Comparison of ENCODE assay signal across 21 cellular contexts in genomic region chr1:9351654-9352271, GRCh38. TPM values are rescaled to one million over a fixed set of nuclear protein-coding genes. Genes with fewer than 3 reads are reported as not detected.
DNase-seq lines count a peak whose midpoint lies in the region; ATAC-seq and TF ChIP-seq lines count a peak whose summit lies in the region.
"Had no signal": no experiment of that assay in that cellular context is flagged by ENCODE, and none has a peak within 500 bp of the region (broad histone marks: within the 10 kb centered on the region; RNA-seq: fewer than 3 reads in every experiment).

No MANE protein-coding gene starts in this region.

- no peak overlapping the region for H4K91ac ChIP-seq in neuronal stem cell (ENCODE audit: low read depth, low read length, poor library complexity)

- no peak overlapping the region for H3K14ac ChIP-seq in neuronal stem cell (ENCODE audit: low read length)

- H3K4me1 ChIP-seq in right cardiac atrium (ENCODE audit: control insufficient read depth, insufficient read depth, low read length) (peaks cover 3% of the 10 kb centered on the region), endodermal cell (ENCODE audit: control insufficient read depth, insufficient read depth, low read length) (peaks cover 5% of the 10 kb centered on the region), neuronal stem cell (ENCODE audit: control insufficient read depth in 2 of 2, insufficient read depth in 1 of 2, low read depth in 1 of 2, low read length in 2 of 2) (peaks cover 0 to 6% of the 10 kb centered on the region in 2 donors), suprapubic skin (peaks cover 41% of the 10 kb centered on the region)

- no peak overlapping the region for H3K4me3 Mint-ChIP-seq in endodermal cell
- H3K4me3 Mint-ChIP-seq: activated naive CD8-positive, alpha-beta T cell treated with anti-CD3 and anti-CD28 coated beads for 36 hours; CD4-positive, alpha-beta memory T cell; dendritic cell treated with granulocyte-macrophage colony-stimulating factor and Interleukin-4, amounts not matched to agents 40 ng/mL and 50 ng/mL, for 4 days had no signal

- H3K36me3 ChIP-seq in endodermal cell (ENCODE audit: control insufficient read depth, insufficient read depth, low read length): peaks cover 10% of the 10 kb centered on the region
- H3K36me3 ChIP-seq in neuronal stem cell (replicated peaks in 1 of 2; ENCODE audit: control insufficient read depth in 2 of 2, insufficient read depth in 2 of 2, low read length in 2 of 2): peaks cover 0 to 2% of the 10 kb centered on the region in 2 donors
- H3K36me3 ChIP-seq in suprapubic skin: peaks cover 16% of the 10 kb centered on the region
- H3K36me3 ChIP-seq: ovary had no signal

- H3K27me3 Mint-ChIP-seq in endodermal cell (ENCODE audit: insufficient read depth): no peaks in the 10 kb centered on the region
- H3K27me3 Mint-ChIP-seq: activated naive CD8-positive, alpha-beta T cell treated with anti-CD3 and anti-CD28 coated beads for 36 hours; CD4-positive, alpha-beta memory T cell had no signal

- DNase-seq in right cardiac atrium (peak in 2 of 3 donors; percentile 33 to 47), Right ventricle myocardium superior (no peak), endodermal cell (peak; percentile 74), neuronal stem cell (ENCODE audit: low spot score) (no peak), DMS114 treated with DMSO at 0.1 percent for 48 hours (lab: John Stamatoyannopoulos, UW; ENCODE audit: unreplicated experiment) (no peak), SIG-M5 (lab: John Stamatoyannopoulos, UW) (no peak), suprapubic skin (ENCODE audit: low spot score in 2 of 2) (no peak)
- DNase-seq: activated CD4-positive, alpha-beta T cell treated with anti-CD3 and anti-CD28 coated beads, Interleukin-2, amount 50 U/mL, for 48 hours; activated naive CD8-positive, alpha-beta T cell treated with anti-CD3 and anti-CD28 coated beads for 36 hours; brain microvascular endothelial cell; CD4-positive, alpha-beta memory T cell; DMS79; foreskin melanocyte; left ventricle myocardium superior; NCI-H1105 treated with DMSO at 0.1 percent for 48 hours; NCI-H748 treated with DMSO at 0.1 percent for 48 hours; ovary; stimulated activated CD4-positive, alpha-beta T cell treated with anti-CD3 and anti-CD28 coated beads, Interleukin-4, amount 100 ng/mL, for 24 hours had no signal

- H3K4me2 ChIP-seq in neuronal stem cell (ENCODE audit: insufficient read depth, low read length, poor library complexity, severe bottlenecking): no peak overlapping the region

- H3K4me1 Mint-ChIP-seq in endodermal cell: peaks cover 12% of the 10 kb centered on the region
- H3K4me1 Mint-ChIP-seq: activated naive CD8-positive, alpha-beta T cell treated with anti-CD3 and anti-CD28 coated beads for 36 hours had no signal

- H3K9ac ChIP-seq in endodermal cell (ENCODE audit: extremely low read depth, low read length, poor library complexity, severe bottlenecking) (no peak overlapping the region), neuronal stem cell (ENCODE audit: low read depth, low read length, poor library complexity) (no peak overlapping the region)

- H2BK120ac ChIP-seq in neuronal stem cell (ENCODE audit: low read depth, low read length): no peak overlapping the region

- no peak overlapping the region for H2AFZ ChIP-seq in neuronal stem cell (ENCODE audit: low read length)

- 89% methylated on average over 7 of the region's 7 CpGs for WGBS in right cardiac atrium
- 86 to 91% methylated on average over 4 to 7 of the region's 7 CpGs for WGBS in endodermal cell (ENCODE audit: insufficient coverage in 1 of 2, insufficient read length in 1 of 2), 2 experiments
- no CpG with 5 or more reads among the region's 7 CpGs for WGBS in neuronal stem cell (ENCODE audit: extremely low coverage in 2 of 2, insufficient read length in 2 of 2, insufficient replicate concordance in 1 of 2), 2 donors
- WGBS in suprapubic skin: 82% methylated on average over 6 of the region's 7 CpGs

- H2BK5ac ChIP-seq in neuronal stem cell (ENCODE audit: low read length): no peak overlapping the region

- ATAC-seq in right cardiac atrium (no peak), Right ventricle myocardium superior (ENCODE audit: poor library complexity) (no peak), HG03097 (IDR thresholded peaks at IDR 0.05; ENCODE audit: low FRiP score, unreplicated experiment) (no peak)
- ATAC-seq: left ventricle myocardium superior had no signal

- no peak for TF ChIP-seq EP300 in suprapubic skin (IDR thresholded peaks at IDR 0.05)

- H3K79me1 ChIP-seq in neuronal stem cell (ENCODE audit: low read depth, low read length): no peaks in the 10 kb centered on the region

- H3K27ac ChIP-seq in right cardiac atrium (ENCODE audit: low read length) (no peak overlapping the region), endodermal cell (ENCODE audit: low read depth, low read length) (peak overlapping the region; percentile 66), neuronal stem cell (replicated peaks; ENCODE audit: low read length) (no peak overlapping the region), suprapubic skin (no peak overlapping the region)
- H3K27ac ChIP-seq: brain microvascular endothelial cell, ovary, SK-N-MC had no signal

- H3K9me3 Mint-ChIP-seq in endodermal cell: no peaks in the 10 kb centered on the region
- H3K9me3 Mint-ChIP-seq: activated naive CD8-positive, alpha-beta T cell treated with anti-CD3 and anti-CD28 coated beads for 36 hours; dendritic cell treated with granulocyte-macrophage colony-stimulating factor and Interleukin-4, amounts not matched to agents 40 ng/mL and 50 ng/mL, for 4 days had no signal

- H3K4ac ChIP-seq in neuronal stem cell (ENCODE audit: low read length): no peak overlapping the region

- H3K27me3 ChIP-seq in right cardiac atrium (ENCODE audit: control insufficient read depth, insufficient read depth) (no peaks in the 10 kb centered on the region), endodermal cell (ENCODE audit: control insufficient read depth, insufficient read depth, low read length, poor library complexity, severe bottlenecking) (no peaks in the 10 kb centered on the region), neuronal stem cell (ENCODE audit: control insufficient read depth in 3 of 3, insufficient read depth in 3 of 3, low read depth in 1 of 3, low read length in 3 of 3) (peaks cover 0 to 37% (median 0%) of the 10 kb centered on the region in 3 experiments), suprapubic skin (no peaks in the 10 kb centered on the region)
- H3K27me3 ChIP-seq: brain microvascular endothelial cell, ovary had no signal

- H4K8ac ChIP-seq in neuronal stem cell (ENCODE audit: low read depth, low read length): no peak overlapping the region

- TF ChIP-seq CTCF in endodermal cell (conservative IDR thresholded peaks at IDR 0.05) (no peak), suprapubic skin (IDR thresholded peaks at IDR 0.05) (no peak)

- H2BK15ac ChIP-seq in neuronal stem cell (ENCODE audit: low read length): no peak overlapping the region

- peak overlapping the region; percentile 40 for H3K18ac ChIP-seq in neuronal stem cell (ENCODE audit: low read length)

- peaks cover 16% of the 10 kb centered on the region for H3K36me3 Mint-ChIP-seq in endodermal cell (ENCODE audit: low read depth)
- H3K36me3 Mint-ChIP-seq: activated naive CD8-positive, alpha-beta T cell treated with anti-CD3 and anti-CD28 coated beads for 36 hours had no signal

- H3K23ac ChIP-seq in neuronal stem cell (ENCODE audit: low read depth, low read length, poor library complexity): no peak overlapping the region

- no peaks in the 10 kb centered on the region for H3K9me3 ChIP-seq in right cardiac atrium (ENCODE audit: control insufficient read depth, low read length)
- H3K9me3 ChIP-seq in endodermal cell (ENCODE audit: control insufficient read depth, low read length): no peaks in the 10 kb centered on the region
- peaks cover 0 to 2% of the 10 kb centered on the region in 2 donors for H3K9me3 ChIP-seq in neuronal stem cell (replicated peaks in 1 of 2; ENCODE audit: control insufficient read depth in 2 of 2, insufficient read depth in 1 of 2, low read depth in 1 of 2, low read length in 2 of 2)
- no peaks in the 10 kb centered on the region for H3K9me3 ChIP-seq in suprapubic skin
- H3K9me3 ChIP-seq: ovary had no signal

- no peak overlapping the region for H2AK5ac ChIP-seq in neuronal stem cell (ENCODE audit: low read depth, low read length)

- intact Hi-C loops in right cardiac atrium (cut with DNase I): no loop called here
- intact Hi-C loops in Right ventricle myocardium superior (cut with DNase I): no loop called here

- no peak overlapping the region for H2BK12ac ChIP-seq in neuronal stem cell (ENCODE audit: low read length)

- TF ChIP-seq POLR2A in suprapubic skin (IDR thresholded peaks at IDR 0.05): no peak

- H3K4me3 ChIP-seq in right cardiac atrium (ENCODE audit: low read length) (no peak overlapping the region), endodermal cell (ENCODE audit: low read length) (no peak overlapping the region), neuronal stem cell (ENCODE audit: low read length in 2 of 2) (no peak overlapping the region), suprapubic skin (no peak overlapping the region)
- H3K4me3 ChIP-seq: ovary, SK-N-MC had no signal

- peak overlapping the region; percentile 56 for H3K27ac Mint-ChIP-seq in endodermal cell
- H3K27ac Mint-ChIP-seq: activated naive CD8-positive, alpha-beta T cell treated with anti-CD3 and anti-CD28 coated beads for 36 hours; dendritic cell treated with granulocyte-macrophage colony-stimulating factor and Interleukin-4, amounts not matched to agents 40 ng/mL and 50 ng/mL, for 4 days had no signal

RNA-seq across cellular contexts. Expression of gene SPSB1, which starts 59.1 kb away (rescaled TPM):
- total RNA-seq in right cardiac atrium (10 to 100 TPM; 15.5 to 24.0 (median 18.0) TPM), Right ventricle myocardium superior (13.0 TPM), endodermal cell (10 to 100 TPM; 20.4 to 26.9 TPM), suprapubic skin (10 to 100 TPM; 28.3 to 49.2 (median 42.1) TPM)
- 16.5 TPM for polyA plus RNA-seq in right cardiac atrium
- 10.5 TPM for polyA plus RNA-seq in endodermal cell (2013, experiment 1 of 2)
- polyA plus RNA-seq in endodermal cell (2013, experiment 2 of 2): 10.7 TPM
- polyA plus RNA-seq in neuronal stem cell (2013, experiment 1 of 2): 5.2 TPM
- polyA plus RNA-seq in neuronal stem cell (2013, experiment 2 of 2): 5.1 TPM

Comparison
In these comparisons a context has a peak if more than half of its experiments do, and no peak if none do; other contexts are left out.
1. DNase-seq: peak in right cardiac atrium (2 of 3) and endodermal cell (single experiment); none in Right ventricle myocardium superior (single experiment), neuronal stem cell (single experiment), DMS114 treated with DMSO at 0.1 percent for 48 hours (single experiment), SIG-M5 (single experiment) and suprapubic skin (0 of 2).